ENCODE assay signal across 14 cellular contexts in genomic region chr7:16999541-17000266, GRCh38.
DNase-seq lines count a peak whose midpoint lies in the region; ATAC-seq and TF ChIP-seq lines count a peak whose summit lies in the region.
"Had no signal": no experiment of that assay in that cellular context is flagged by ENCODE, and none has a peak within 500 bp of the region (broad histone marks: within the 10 kb centered on the region; RNA-seq: fewer than 3 reads in every experiment).

No MANE protein-coding gene starts in this region.

- no peak overlapping the region for H3K4ac ChIP-seq in neuronal stem cell (ENCODE audit: low read length)

- no peak overlapping the region for H2BK120ac ChIP-seq in neuronal stem cell (ENCODE audit: low read depth, low read length)

- no peak overlapping the region for H2AFZ ChIP-seq in neuronal stem cell (ENCODE audit: low read length)

- intact Hi-C loops in CD14-positive monocyte (cut with micrococcal nuclease), result loop anchor here in 1 of 2 donors (10.0 kb wide), 1 partner anchor 65 kb away; no protein-coding TSS in a partner anchor

- POLR2A ChIA-PET in HEK293 (lab: Yijun Ruan, JAX), result no interaction called here

- peak overlapping the region in 1 of 2 donors; percentile 49 for H3K4me3 Mint-ChIP-seq in CD14-positive monocyte
- peak overlapping the region; percentile 61 for H3K4me3 Mint-ChIP-seq in T-helper 1 cell treated with Interleukin-12 subunit alpha and Interleukin-12 subunit beta and Interleukin-4 antibody, amounts not matched to agents 30 μg/mL and 1 μg/mL, for 36 hours

- DNase-seq in CD14-positive monocyte (ENCODE audit: low spot score) (no peak), lung (ENCODE audit: low spot score) (no peak), neuronal stem cell (ENCODE audit: low spot score) (no peak), NCI-H146 (lab: John Stamatoyannopoulos, UW) (no peak), NCI-H1417 (lab: John Stamatoyannopoulos, UW) (no peak), NCI-H1105 (lab: John Stamatoyannopoulos, UW) (no peak)
- DNase-seq: erythroblast; glutamatergic neuron; GOT3; NCI-H1436; OCI-M1; stimulated activated CD4-positive, alpha-beta T cell treated with anti-CD3 and anti-CD28 coated beads, Interleukin-4, amount 100 ng/mL, for 4 hours had no signal

- peak overlapping the region; percentile 81 to 95 (median 85) for H3K27ac Mint-ChIP-seq in CD14-positive monocyte
- peak overlapping the region; percentile 81 for H3K27ac Mint-ChIP-seq in T-helper 1 cell treated with Interleukin-12 subunit alpha and Interleukin-12 subunit beta and Interleukin-4 antibody, amounts not matched to agents 30 μg/mL and 1 μg/mL, for 36 hours

- H3K4me3 ChIP-seq in HEK293 (ENCODE audit: low read depth, low read length) (no peak overlapping the region), lung (no peak overlapping the region), neuronal stem cell (ENCODE audit: low read length in 2 of 2) (no peak overlapping the region)

- no peaks in the 10 kb centered on the region for H3K27me3 ChIP-seq in lung (ENCODE audit: control insufficient read depth, insufficient read depth)
- no peaks in the 10 kb centered on the region for H3K27me3 ChIP-seq in neuronal stem cell (ENCODE audit: control insufficient read depth in 3 of 3, insufficient read depth in 3 of 3, low read depth in 1 of 3, low read length in 3 of 3)

- H3K27ac ChIP-seq in HEK293 (ENCODE audit: extremely low read depth, low read depth, low read length) (no peak overlapping the region), lung (ENCODE audit: low read depth in 1 of 2, low read length in 1 of 2) (no peak overlapping the region), neuronal stem cell (replicated peaks; ENCODE audit: low read length) (no peak overlapping the region)

- no peak overlapping the region for H3K14ac ChIP-seq in neuronal stem cell (ENCODE audit: low read length)

- H3K18ac ChIP-seq in neuronal stem cell (ENCODE audit: low read length), result no peak overlapping the region

- H3K4me1 ChIP-seq in HEK293 (ENCODE audit: control insufficient read depth, insufficient read depth, low read length) (no peaks in the 10 kb centered on the region), lung (ENCODE audit: control insufficient read depth in 2 of 2, insufficient read depth in 2 of 2, low read length in 2 of 2) (peaks cover 0 to 3% of the 10 kb centered on the region in 2 donors), neuronal stem cell (ENCODE audit: control insufficient read depth in 2 of 2, insufficient read depth in 1 of 2, low read depth in 1 of 2, low read length in 2 of 2) (no peaks in the 10 kb centered on the region)

- H3K9ac ChIP-seq in neuronal stem cell (ENCODE audit: low read depth, low read length, poor library complexity), result no peak overlapping the region

- H3K9me3 ChIP-seq in HEK293 (ENCODE audit: control insufficient read depth, insufficient read depth, low read depth, low read length), result no peaks in the 10 kb centered on the region
- H3K9me3 ChIP-seq in lung (ENCODE audit: control insufficient read depth in 2 of 2, insufficient read depth in 1 of 2, low read length in 1 of 2), result no peaks in the 10 kb centered on the region
- peaks cover 0 to 7% of the 10 kb centered on the region in 2 donors for H3K9me3 ChIP-seq in neuronal stem cell (replicated peaks in 1 of 2; ENCODE audit: control insufficient read depth in 2 of 2, insufficient read depth in 1 of 2, low read depth in 1 of 2, low read length in 2 of 2)

- no peaks in the 10 kb centered on the region for H3K27me3 Mint-ChIP-seq in CD14-positive monocyte (ENCODE audit: low read depth in 3 of 3)
- H3K27me3 Mint-ChIP-seq in T-helper 1 cell treated with Interleukin-12 subunit alpha and Interleukin-12 subunit beta and Interleukin-4 antibody, amounts not matched to agents 30 μg/mL and 1 μg/mL, for 36 hours (ENCODE audit: low read depth), result peaks cover 10% of the 10 kb centered on the region

- H4K8ac ChIP-seq in neuronal stem cell (ENCODE audit: low read depth, low read length), result no peak overlapping the region

- H3K79me1 ChIP-seq in neuronal stem cell (ENCODE audit: low read depth, low read length), result no peaks in the 10 kb centered on the region

- TF ChIP-seq CTCF in CD14-positive monocyte (IDR thresholded peaks at IDR 0.05), result no peak
- no peak for TF ChIP-seq CTCF in HEK293 (tag by site-specific recombination; IDR thresholded peaks at IDR 0.05)
- no peak for TF ChIP-seq CTCF in lung (IDR thresholded peaks at IDR 0.05; ENCODE audit: control extremely low read depth, extremely low read depth)

- peaks cover 3% of the 10 kb centered on the region in 2 donors for H3K36me3 Mint-ChIP-seq in CD14-positive monocyte
- H3K36me3 Mint-ChIP-seq in T-helper 1 cell treated with Interleukin-12 subunit alpha and Interleukin-12 subunit beta and Interleukin-4 antibody, amounts not matched to agents 30 μg/mL and 1 μg/mL, for 36 hours (ENCODE audit: low read depth), result peaks cover 21% of the 10 kb centered on the region

- no peak overlapping the region for H4K91ac ChIP-seq in neuronal stem cell (ENCODE audit: low read depth, low read length, poor library complexity)

- H2BK5ac ChIP-seq in neuronal stem cell (ENCODE audit: low read length), result no peak overlapping the region

- ATAC-seq in lung (ENCODE audit: insufficient read depth, low FRiP score), result peak; percentile 14

- H3K4me2 ChIP-seq in neuronal stem cell (ENCODE audit: insufficient read depth, low read length, poor library complexity, severe bottlenecking), result no peak overlapping the region

- peaks cover 17% of the 10 kb centered on the region for H3K4me1 Mint-ChIP-seq in CD14-positive monocyte
- peaks cover 16% of the 10 kb centered on the region for H3K4me1 Mint-ChIP-seq in T-helper 1 cell treated with Interleukin-12 subunit alpha and Interleukin-12 subunit beta and Interleukin-4 antibody, amounts not matched to agents 30 μg/mL and 1 μg/mL, for 36 hours (ENCODE audit: low read depth)

- WGBS in lung, 2 donors, result 12 to 42% methylated on average over 1 of the region's 1 CpG
- no CpG with 5 or more reads among the region's 1 CpG for WGBS in neuronal stem cell (ENCODE audit: extremely low coverage in 2 of 2, insufficient read length in 2 of 2, insufficient replicate concordance in 1 of 2), 2 donors

- no peak overlapping the region for H3K23ac ChIP-seq in neuronal stem cell (ENCODE audit: low read depth, low read length, poor library complexity)

- CTCF ChIA-PET in HEK293 (lab: Yijun Ruan, JAX), result interaction anchor here (0.9 to 1.2 kb wide), 2 partner anchors 9 to 17 kb away, joined by 5 to 6 read pairs; no protein-coding TSS in a partner anchor

- H2AK5ac ChIP-seq in neuronal stem cell (ENCODE audit: low read depth, low read length), result no peak overlapping the region

- no peaks in the 10 kb centered on the region for H3K36me3 ChIP-seq in HEK293 (ENCODE audit: control insufficient read depth in 2 of 2, insufficient read depth in 1 of 2, low read length in 2 of 2)
- H3K36me3 ChIP-seq in lung (ENCODE audit: control insufficient read depth in 2 of 2, insufficient read depth in 2 of 2, low read length in 2 of 2), result no peaks in the 10 kb centered on the region
- H3K36me3 ChIP-seq in neuronal stem cell (replicated peaks in 1 of 2; ENCODE audit: control insufficient read depth in 2 of 2, insufficient read depth in 2 of 2, low read length in 2 of 2), result no peaks in the 10 kb centered on the region

- H3K9me3 Mint-ChIP-seq in CD14-positive monocyte, result peaks cover 13 to 22% (median 19%) of the 10 kb centered on the region in 7 donors
- peaks cover 29% of the 10 kb centered on the region for H3K9me3 Mint-ChIP-seq in T-helper 1 cell treated with Interleukin-12 subunit alpha and Interleukin-12 subunit beta and Interleukin-4 antibody, amounts not matched to agents 30 μg/mL and 1 μg/mL, for 36 hours

- no peak overlapping the region for H2BK12ac ChIP-seq in neuronal stem cell (ENCODE audit: low read length)

- no peak overlapping the region for H2BK15ac ChIP-seq in neuronal stem cell (ENCODE audit: low read length)

TF ChIP-seq in HEK293, 187 proteins besides CTCF, POLR2A, EP300 and RAD21:
- no peak for TF ChIP-seq ZNF140 (tag by site-specific recombination; IDR thresholded peaks at IDR 0.05)
- TF ChIP-seq PRDM1 (tag by site-specific recombination; IDR thresholded peaks at IDR 0.05), result peak; percentile 89
TF ChIP-seq in HEK293: peak in this region for 1.
